Comparison of ENCODE assay signal across 1 cellular context in the genomic region with DNA sequence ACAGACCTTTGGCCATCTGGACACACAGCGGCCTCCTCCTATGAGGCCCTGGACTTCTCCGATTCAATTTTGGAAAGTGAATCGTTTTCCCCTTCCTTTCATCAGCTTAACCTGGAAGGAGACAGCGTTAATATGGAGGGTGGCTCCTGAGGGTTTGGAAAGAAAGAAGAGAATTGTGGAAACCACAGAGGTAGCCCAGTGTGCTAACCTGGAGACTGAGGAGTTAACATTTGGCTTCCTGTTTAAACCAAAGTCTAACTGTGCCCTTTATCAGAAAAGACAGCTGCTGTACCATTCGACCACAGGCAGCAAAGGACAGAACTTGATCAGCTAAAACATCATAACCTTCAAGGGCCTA.
TF ChIP-seq lines count a peak whose summit lies in the region.

No MANE protein-coding gene starts in this region.

TF ChIP-seq in K562, 482 proteins besides CTCF, POLR2A, EP300 and RAD21 (continued from another document and continues in another):
- TF ChIP-seq ZNF764 (CRISPR knock-in tag; IDR thresholded peaks at IDR 0.05; ENCODE audit: low read depth), result no peak
- peak; percentile 32 to 43; a peak in 3 of 4 replicates for TF ChIP-seq KDM1A (IDR thresholded peaks at IDR 0.05)
- TF ChIP-seq ETV1 (tag; conservative IDR thresholded peaks at IDR 0.05; ENCODE audit: low read depth), result peak; percentile 49; the same call in 1 of the 2 replicates
- TF ChIP-seq, protein P1, sequence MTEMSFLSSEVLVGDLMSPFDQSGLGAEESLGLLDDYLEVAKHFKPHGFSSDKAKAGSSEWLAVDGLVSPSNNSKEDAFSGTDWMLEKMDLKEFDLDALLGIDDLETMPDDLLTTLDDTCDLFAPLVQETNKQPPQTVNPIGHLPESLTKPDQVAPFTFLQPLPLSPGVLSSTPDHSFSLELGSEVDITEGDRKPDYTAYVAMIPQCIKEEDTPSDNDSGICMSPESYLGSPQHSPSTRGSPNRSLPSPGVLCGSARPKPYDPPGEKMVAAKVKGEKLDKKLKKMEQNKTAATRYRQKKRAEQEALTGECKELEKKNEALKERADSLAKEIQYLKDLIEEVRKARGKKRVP (CRISPR knock-in tag; IDR thresholded peaks at IDR 0.05), result no peak
- no peak for TF ChIP-seq ETS2 (tag; IDR thresholded peaks at IDR 0.05; ENCODE audit: borderline replicate concordance, poor library complexity, severe bottlenecking)
- TF ChIP-seq PPARD (CRISPR knock-in tag; IDR thresholded peaks at IDR 0.05), result no peak
- TF ChIP-seq, protein P2, sequence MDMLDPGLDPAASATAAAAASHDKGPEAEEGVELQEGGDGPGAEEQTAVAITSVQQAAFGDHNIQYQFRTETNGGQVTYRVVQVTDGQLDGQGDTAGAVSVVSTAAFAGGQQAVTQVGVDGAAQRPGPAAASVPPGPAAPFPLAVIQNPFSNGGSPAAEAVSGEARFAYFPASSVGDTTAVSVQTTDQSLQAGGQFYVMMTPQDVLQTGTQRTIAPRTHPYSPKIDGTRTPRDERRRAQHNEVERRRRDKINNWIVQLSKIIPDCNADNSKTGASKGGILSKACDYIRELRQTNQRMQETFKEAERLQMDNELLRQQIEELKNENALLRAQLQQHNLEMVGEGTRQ (CRISPR knock-in tag; IDR thresholded peaks at IDR 0.05), result no peak
- TF ChIP-seq HEY1 (CRISPR knock-in tag; IDR thresholded peaks at IDR 0.05; ENCODE audit: borderline replicate concordance), result no peak
- no peak for TF ChIP-seq BACH1 (tag; IDR thresholded peaks at IDR 0.05)
- 0 out of 2 replicates have a peak, but pooled peaks have one; percentile 29 for TF ChIP-seq DPF2 (IDR thresholded peaks at IDR 0.05)
- TF ChIP-seq, protein P3, sequence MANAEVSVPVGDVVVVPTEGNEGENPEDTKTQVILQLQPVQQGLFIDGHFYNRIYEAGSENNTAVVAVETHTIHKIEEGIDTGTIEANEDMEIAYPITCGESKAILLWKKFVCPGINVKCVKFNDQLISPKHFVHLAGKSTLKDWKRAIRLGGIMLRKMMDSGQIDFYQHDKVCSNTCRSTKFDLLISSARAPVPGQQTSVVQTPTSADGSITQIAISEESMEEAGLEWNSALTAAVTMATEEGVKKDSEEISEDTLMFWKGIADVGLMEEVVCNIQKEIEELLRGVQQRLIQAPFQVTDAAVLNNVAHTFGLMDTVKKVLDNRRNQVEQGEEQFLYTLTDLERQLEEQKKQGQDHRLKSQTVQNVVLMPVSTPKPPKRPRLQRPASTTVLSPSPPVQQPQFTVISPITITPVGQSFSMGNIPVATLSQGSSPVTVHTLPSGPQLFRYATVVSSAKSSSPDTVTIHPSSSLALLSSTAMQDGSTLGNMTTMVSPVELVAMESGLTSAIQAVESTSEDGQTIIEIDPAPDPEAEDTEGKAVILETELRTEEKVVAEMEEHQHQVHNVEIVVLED (CRISPR knock-in tag; IDR thresholded peaks at IDR 0.05), result no peak
- TF ChIP-seq BRF1 (IDR thresholded peaks at IDR 0.05; ENCODE audit: borderline replicate concordance, extremely low read depth, insufficient read length), result no peak
- TF ChIP-seq C11orf30 (IDR thresholded peaks at IDR 0.05; ENCODE audit: low read depth), result no peak
- TF ChIP-seq, protein P4, sequence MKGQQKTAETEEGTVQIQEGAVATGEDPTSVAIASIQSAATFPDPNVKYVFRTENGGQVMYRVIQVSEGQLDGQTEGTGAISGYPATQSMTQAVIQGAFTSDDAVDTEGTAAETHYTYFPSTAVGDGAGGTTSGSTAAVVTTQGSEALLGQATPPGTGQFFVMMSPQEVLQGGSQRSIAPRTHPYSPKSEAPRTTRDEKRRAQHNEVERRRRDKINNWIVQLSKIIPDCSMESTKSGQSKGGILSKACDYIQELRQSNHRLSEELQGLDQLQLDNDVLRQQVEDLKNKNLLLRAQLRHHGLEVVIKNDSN (CRISPR knock-in tag; IDR thresholded peaks at IDR 0.05), result no peak
- TF ChIP-seq PCBP1 (IDR thresholded peaks at IDR 0.05; ENCODE audit: low read depth, low read length, poor library complexity, severe bottlenecking), result no peak
- no peak for TF ChIP-seq HDAC3 (IDR thresholded peaks at IDR 0.05; ENCODE audit: borderline replicate concordance, partially characterized antibody)
- TF ChIP-seq TCF3 (CRISPR knock-in tag; IDR thresholded peaks at IDR 0.05), result peak; percentile 71
- TF ChIP-seq MBD2 (IDR thresholded peaks at IDR 0.05; ENCODE audit: borderline replicate concordance, low read depth), result no peak
- no peak for TF ChIP-seq ETV5 (CRISPR knock-in tag; IDR thresholded peaks at IDR 0.05; ENCODE audit: low read depth)
- TF ChIP-seq, protein P5, sequence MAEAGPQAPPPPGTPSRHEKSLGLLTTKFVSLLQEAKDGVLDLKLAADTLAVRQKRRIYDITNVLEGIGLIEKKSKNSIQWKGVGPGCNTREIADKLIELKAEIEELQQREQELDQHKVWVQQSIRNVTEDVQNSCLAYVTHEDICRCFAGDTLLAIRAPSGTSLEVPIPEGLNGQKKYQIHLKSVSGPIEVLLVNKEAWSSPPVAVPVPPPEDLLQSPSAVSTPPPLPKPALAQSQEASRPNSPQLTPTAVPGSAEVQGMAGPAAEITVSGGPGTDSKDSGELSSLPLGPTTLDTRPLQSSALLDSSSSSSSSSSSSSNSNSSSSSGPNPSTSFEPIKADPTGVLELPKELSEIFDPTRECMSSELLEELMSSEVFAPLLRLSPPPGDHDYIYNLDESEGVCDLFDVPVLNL (CRISPR knock-in tag; IDR thresholded peaks at IDR 0.05; ENCODE audit: low read depth), result no peak
- no peak for TF ChIP-seq ZBTB7A (IDR thresholded peaks at IDR 0.05; ENCODE audit: borderline replicate concordance, control insufficient read depth, low read depth, low read length)
- no peak for TF ChIP-seq ZFP36 (IDR thresholded peaks at IDR 0.05; ENCODE audit: low read depth, low read length, partially characterized antibody)
- no peak for TF ChIP-seq HNRNPH1 (optimal IDR thresholded peaks at IDR 0.05; ENCODE audit: low read depth, low read length)
- TF ChIP-seq SMARCE1 (IDR thresholded peaks at IDR 0.05), result no peak
- TF ChIP-seq, protein P6, sequence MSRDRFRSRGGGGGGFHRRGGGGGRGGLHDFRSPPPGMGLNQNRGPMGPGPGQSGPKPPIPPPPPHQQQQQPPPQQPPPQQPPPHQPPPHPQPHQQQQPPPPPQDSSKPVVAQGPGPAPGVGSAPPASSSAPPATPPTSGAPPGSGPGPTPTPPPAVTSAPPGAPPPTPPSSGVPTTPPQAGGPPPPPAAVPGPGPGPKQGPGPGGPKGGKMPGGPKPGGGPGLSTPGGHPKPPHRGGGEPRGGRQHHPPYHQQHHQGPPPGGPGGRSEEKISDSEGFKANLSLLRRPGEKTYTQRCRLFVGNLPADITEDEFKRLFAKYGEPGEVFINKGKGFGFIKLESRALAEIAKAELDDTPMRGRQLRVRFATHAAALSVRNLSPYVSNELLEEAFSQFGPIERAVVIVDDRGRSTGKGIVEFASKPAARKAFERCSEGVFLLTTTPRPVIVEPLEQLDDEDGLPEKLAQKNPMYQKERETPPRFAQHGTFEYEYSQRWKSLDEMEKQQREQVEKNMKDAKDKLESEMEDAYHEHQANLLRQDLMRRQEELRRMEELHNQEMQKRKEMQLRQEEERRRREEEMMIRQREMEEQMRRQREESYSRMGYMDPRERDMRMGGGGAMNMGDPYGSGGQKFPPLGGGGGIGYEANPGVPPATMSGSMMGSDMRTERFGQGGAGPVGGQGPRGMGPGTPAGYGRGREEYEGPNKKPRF (IDR thresholded peaks at IDR 0.05; ENCODE audit: low read depth, low read length), result no peak
- TF ChIP-seq TGIF2 (CRISPR knock-in tag; IDR thresholded peaks at IDR 0.05), result no peak
- no peak for TF ChIP-seq BRD9 (IDR thresholded peaks at IDR 0.05; ENCODE audit: low read depth, partially characterized antibody)
- no peak for TF ChIP-seq L3MBTL2 (IDR thresholded peaks at IDR 0.05)
- TF ChIP-seq NCOR1 (IDR thresholded peaks at IDR 0.05), result no peak
- TF ChIP-seq ZNF445 (CRISPR knock-in tag; IDR thresholded peaks at IDR 0.05; ENCODE audit: low read depth), result no peak
- TF ChIP-seq XRCC5 (IDR thresholded peaks at IDR 0.05; ENCODE audit: low read depth, low read length), result no peak
- TF ChIP-seq RBBP5 (IDR thresholded peaks at IDR 0.05; ENCODE audit: borderline replicate concordance, insufficient read depth, low read length, poor library complexity, severe bottlenecking), result peak; percentile 16
- TF ChIP-seq SIN3A (IDR thresholded peaks at IDR 0.05; ENCODE audit: borderline replicate concordance in 2 of 2, control insufficient read depth in 1 of 2, low read depth in 2 of 2, low read length in 2 of 2), result no peak
- no peak for TF ChIP-seq YY1 (IDR thresholded peaks at IDR 0.05; ENCODE audit: borderline replicate concordance in 1 of 3, control insufficient read depth in 1 of 3, extremely low read depth in 1 of 3, insufficient read depth in 3 of 3, insufficient read length in 1 of 3, insufficient replicate concordance in 2 of 3, low read depth in 1 of 3, low read length in 2 of 3)
- TF ChIP-seq, protein P7, sequence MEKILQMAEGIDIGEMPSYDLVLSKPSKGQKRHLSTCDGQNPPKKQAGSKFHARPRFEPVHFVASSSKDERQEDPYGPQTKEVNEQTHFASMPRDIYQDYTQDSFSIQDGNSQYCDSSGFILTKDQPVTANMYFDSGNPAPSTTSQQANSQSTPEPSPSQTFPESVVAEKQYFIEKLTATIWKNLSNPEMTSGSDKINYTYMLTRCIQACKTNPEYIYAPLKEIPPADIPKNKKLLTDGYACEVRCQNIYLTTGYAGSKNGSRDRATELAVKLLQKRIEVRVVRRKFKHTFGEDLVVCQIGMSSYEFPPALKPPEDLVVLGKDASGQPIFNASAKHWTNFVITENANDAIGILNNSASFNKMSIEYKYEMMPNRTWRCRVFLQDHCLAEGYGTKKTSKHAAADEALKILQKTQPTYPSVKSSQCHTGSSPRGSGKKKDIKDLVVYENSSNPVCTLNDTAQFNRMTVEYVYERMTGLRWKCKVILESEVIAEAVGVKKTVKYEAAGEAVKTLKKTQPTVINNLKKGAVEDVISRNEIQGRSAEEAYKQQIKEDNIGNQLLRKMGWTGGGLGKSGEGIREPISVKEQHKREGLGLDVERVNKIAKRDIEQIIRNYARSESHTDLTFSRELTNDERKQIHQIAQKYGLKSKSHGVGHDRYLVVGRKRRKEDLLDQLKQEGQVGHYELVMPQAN (IDR thresholded peaks at IDR 0.05; ENCODE audit: borderline replicate concordance), result no peak
- TF ChIP-seq ZNF318 (IDR thresholded peaks at IDR 0.05; ENCODE audit: borderline replicate concordance in 1 of 2, low read depth in 1 of 2), result no peak
- TF ChIP-seq MED1 (CRISPR knock-in tag; IDR thresholded peaks at IDR 0.05; ENCODE audit: borderline replicate concordance), result no peak
- TF ChIP-seq HSF4 (CRISPR knock-in tag; IDR thresholded peaks at IDR 0.05; ENCODE audit: borderline replicate concordance), result no peak
- TF ChIP-seq CBX5 (IDR thresholded peaks at IDR 0.05; ENCODE audit: borderline replicate concordance, low read depth), result no peak
- TF ChIP-seq ZNF316 (IDR thresholded peaks at IDR 0.05), result no peak
- TF ChIP-seq MYNN (IDR thresholded peaks at IDR 0.05), result no peak
- no peak for TF ChIP-seq MYNN (CRISPR knock-in tag; IDR thresholded peaks at IDR 0.05)
- TF ChIP-seq ZNF766 (CRISPR knock-in tag; conservative IDR thresholded peaks at IDR 0.05), result no peak
- TF ChIP-seq ZNF212 (CRISPR knock-in tag; IDR thresholded peaks at IDR 0.05), result no peak
- TF ChIP-seq ZNF707 (CRISPR knock-in tag; conservative IDR thresholded peaks at IDR 0.05), result no peak
- no peak for TF ChIP-seq MYC (IDR thresholded peaks at IDR 0.05; ENCODE audit: low read depth, low read length)
- TF ChIP-seq MYC (CRISPR knock-in tag; IDR thresholded peaks at IDR 0.05; ENCODE audit: borderline replicate concordance, low read depth), result no peak
